In genomic region chr1:100178092-100178491, GRCh38 we compare ENCODE assay signal across 13 cellular contexts. TPM values are rescaled to one million over a fixed set of nuclear protein-coding genes. Genes with fewer than 3 reads are reported as not detected.
"Had no signal": no experiment of that assay in that cellular context is flagged by ENCODE, and none has a peak within 500 bp of the region (broad histone marks: within the 10 kb centered on the region; RNA-seq: fewer than 3 reads in every experiment).

Gene LRRC39, minus strand, starts transcription at chr1:100178256. Its CDS starts 9,740 bp downstream, at chr1:100168516.

- H3K4me1 ChIP-seq: tibial nerve, vagina had no signal

- H3K9me3 ChIP-seq: tibial nerve, vagina had no signal

- H3K36me3 ChIP-seq: vagina had no signal

- H3K27me3 ChIP-seq: tibial nerve, vagina had no signal

- H3K27ac ChIP-seq: tibial nerve, vagina had no signal

- H3K4me3 ChIP-seq: tibial nerve, vagina had no signal

- DNase-seq: activated CD4-positive, alpha-beta T cell treated with anti-CD3 and anti-CD28 coated beads for 4 hours; activated CD8-positive, alpha-beta memory T cell treated with anti-CD3 and anti-CD28 coated beads, Interleukin-2, amount 50 U/mL, for 48 hours; activated CD8-positive, alpha-beta T cell treated with anti-CD3 and anti-CD28 coated beads for 36 hours; activated naive CD4-positive, alpha-beta T cell treated with anti-CD3 and anti-CD28 coated beads, Interleukin-2, amount 10 ng/mL, durations not matched to agents 7 days and 5 days; cerebellar nuclear complex; dermis blood vessel endothelial cell; endodermal cell; nephron progenitor cell; T-helper 1 cell had no signal

- ATAC-seq: activated CD8-positive, alpha-beta T cell treated with anti-CD3 and anti-CD28 coated beads for 36 hours; left lobe of liver; stimulated activated memory B cell treated with anti-CD40 and anti-IgM and Interleukin-4, amounts not matched to agents 10 μg/mL and 1 μg/mL and 100 μg/mL, for 72 hours had no signal

RNA-seq across cellular contexts. Expression of gene LRRC39, which starts in this region (rescaled TPM):
- total RNA-seq: dermis blood vessel endothelial cell had no signal
